Comparison of ENCODE assay signal across 16 cellular contexts in the genomic region with DNA sequence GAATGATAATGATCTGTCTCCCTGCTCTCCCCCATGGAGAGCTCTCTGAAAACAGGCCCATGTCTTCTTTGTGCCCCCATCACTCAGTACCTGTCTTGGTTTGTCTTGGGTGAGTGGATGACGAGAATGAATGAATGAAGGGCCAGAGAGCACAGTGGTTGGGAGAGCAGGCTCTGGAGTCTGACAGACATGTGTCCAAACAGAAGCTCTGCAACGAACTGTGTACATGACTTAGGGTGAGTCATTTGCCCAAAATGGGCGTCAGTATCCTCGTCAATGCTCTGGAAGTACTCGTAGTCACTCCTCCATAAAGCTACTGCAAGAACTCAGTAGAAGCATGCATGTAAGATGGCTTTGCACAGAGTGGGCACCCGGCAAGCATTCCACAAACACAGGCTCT.
DNase-seq lines count a peak whose midpoint lies in the region; ATAC-seq and TF ChIP-seq lines count a peak whose summit lies in the region.
"Had no signal": no experiment of that assay in that cellular context is flagged by ENCODE, and none has a peak within 500 bp of the region (broad histone marks: within the 10 kb centered on the region; RNA-seq: fewer than 3 reads in every experiment).

No MANE protein-coding gene starts in this region.

- no peak for ATAC-seq in omental fat pad (ENCODE audit: low FRiP score)
- ATAC-seq: Right ventricle myocardium inferior had no signal

- DNase-seq in CD14-positive monocyte (ENCODE audit: low spot score) (peak; percentile 84), LHCN-M2 (ENCODE audit: low read depth) (peak; percentile 73), amniotic epithelial cell (ENCODE audit: low read depth) (peak; percentile 54), immature natural killer cell (no peak), omental fat pad (ENCODE audit: low spot score) (no peak), hypothalamus (lab: John Stamatoyannopoulos, UW) (no peak), NCI-H526 treated with DMSO at 0.1 percent for 48 hours (lab: John Stamatoyannopoulos, UW) (no peak)
- DNase-seq in stimulated activated CD8-positive, alpha-beta memory T cell treated with anti-CD3 and anti-CD28 coated beads, Interleukin-4, amount 100 ng/mL, for 48 hours, result no peak
- DNase-seq: anterior cingulate cortex, KBM-7, NCI-H187, NCI-H510A treated with DMSO at 0.1 percent for 48 hours, occipital lobe had no signal

- H3K36me3 Mint-ChIP-seq in CD14-positive monocyte (peaks cover 21 to 28% of the 10 kb centered on the region in 2 donors), immature natural killer cell (no peaks in the 10 kb centered on the region)
- H3K36me3 Mint-ChIP-seq: mesothelial cell of epicardium had no signal

- peak overlapping the region; percentile 99 to 100 (median 100) for H3K27ac Mint-ChIP-seq in CD14-positive monocyte
- H3K27ac Mint-ChIP-seq in immature natural killer cell, result peak overlapping the region in 5 of 6 donors; percentile 35 to 89 (median 82)
- H3K27ac Mint-ChIP-seq: mesothelial cell of epicardium; T-helper 2 cell treated with Interferon-gamma antibody and Interleukin-4, amounts not matched to agents 5 μg/mL and 100 μg/mL, for 36 hours had no signal

- H3K4me1 Mint-ChIP-seq in CD14-positive monocyte, result peaks cover 91% of the 10 kb centered on the region
- H3K4me1 Mint-ChIP-seq in immature natural killer cell, result peaks cover 43 to 53% of the 10 kb centered on the region in 2 donors

- H3K27me3 Mint-ChIP-seq in CD14-positive monocyte (ENCODE audit: low read depth in 3 of 3) (peaks cover 8 to 13% (median 9%) of the 10 kb centered on the region in 3 donors), immature natural killer cell (ENCODE audit: low read depth in 3 of 3) (peaks cover 24 to 32% (median 28%) of the 10 kb centered on the region in 3 donors)

- intact Hi-C loops in CD14-positive monocyte (cut with micrococcal nuclease), result loop anchor here (2.0 to 10.0 kb wide), 6 partner anchors 74 to 241 kb away; no protein-coding TSS in a partner anchor

- peaks cover 0 to 3% (median 0%) of the 10 kb centered on the region in 7 donors for H3K9me3 Mint-ChIP-seq in CD14-positive monocyte
- no peaks in the 10 kb centered on the region for H3K9me3 Mint-ChIP-seq in immature natural killer cell
- H3K9me3 Mint-ChIP-seq: mesothelial cell of epicardium; T-helper 2 cell treated with Interferon-gamma antibody and Interleukin-4, amounts not matched to agents 5 μg/mL and 100 μg/mL, for 36 hours had no signal

- peak overlapping the region; percentile 53 to 76 for H3K4me3 Mint-ChIP-seq in CD14-positive monocyte
- H3K4me3 Mint-ChIP-seq in immature natural killer cell, result peak overlapping the region; percentile 51 to 79 (median 72)
- H3K4me3 Mint-ChIP-seq: mesothelial cell of epicardium; T-helper 2 cell treated with Interferon-gamma antibody and Interleukin-4, amounts not matched to agents 5 μg/mL and 100 μg/mL, for 36 hours had no signal

- TF ChIP-seq CTCF in CD14-positive monocyte (IDR thresholded peaks at IDR 0.05) (no peak), omental fat pad (IDR thresholded peaks at IDR 0.05) (no peak)

Comparison
In these comparisons a context has a peak if more than half of its experiments do, and no peak if none do; other contexts are left out.
1. DNase-seq: peak in CD14-positive monocyte (single experiment), LHCN-M2 (single experiment) and amniotic epithelial cell (single experiment); none in immature natural killer cell (0 of 3), omental fat pad (single experiment), hypothalamus (0 of 51), stimulated activated CD8-positive, alpha-beta memory T cell treated with anti-CD3 and anti-CD28 coated beads, Interleukin-4, amount 100 ng/mL, for 48 hours (single experiment) and NCI-H526 treated with DMSO at 0.1 percent for 48 hours (single experiment).